10 cellular contexts compared by ENCODE assay signal in the genomic region with DNA sequence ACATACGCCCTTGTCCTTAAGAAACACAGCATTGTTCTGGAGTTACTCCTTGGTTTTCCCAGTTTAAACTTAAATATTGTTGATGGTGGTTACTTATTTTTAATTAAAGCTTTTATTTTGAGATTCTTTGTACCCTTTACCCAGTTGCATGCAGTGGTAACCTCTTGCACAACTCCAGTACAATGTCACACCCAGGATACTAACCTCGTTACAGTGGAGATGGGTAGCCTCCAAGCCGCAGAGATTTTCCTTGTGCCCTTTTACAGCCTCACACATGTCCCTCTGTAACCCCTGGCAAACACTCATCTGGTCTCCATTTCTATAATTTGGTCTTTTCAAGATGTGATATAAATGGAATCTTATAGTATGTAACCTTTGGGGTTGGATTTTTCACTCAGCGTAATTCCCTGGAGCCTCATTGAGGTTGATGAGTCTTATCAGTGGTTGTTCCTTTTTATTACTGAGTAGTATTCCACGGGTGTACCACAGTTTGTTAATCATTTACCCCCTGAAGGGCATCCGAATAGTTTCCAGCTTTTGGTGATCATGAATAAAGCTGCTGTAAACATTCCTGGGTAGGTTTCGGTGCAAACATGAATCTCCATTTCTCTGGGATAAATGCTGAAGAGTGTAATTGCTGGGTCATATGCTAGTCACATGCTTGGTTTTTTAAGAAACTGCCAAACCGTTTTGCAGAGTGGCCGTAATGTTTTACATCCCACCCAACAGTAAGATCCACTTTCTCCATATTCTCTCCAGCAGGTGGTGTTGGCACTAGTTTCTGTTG.
A peak's percentile ranks its signal among the peaks of the same experiment; 100 is the strongest.
DNase-seq lines count a peak whose midpoint lies in the region; ATAC-seq and TF ChIP-seq lines count a peak whose summit lies in the region.
"Had no signal": no experiment of that assay in that cellular context is flagged by ENCODE, and none has a peak within 500 bp of the region (broad histone marks: within the 10 kb centered on the region; RNA-seq: fewer than 3 reads in every experiment).

No MANE protein-coding gene starts in this region.

- H3K9me3 Mint-ChIP-seq in stimulated activated naive CD8-positive, alpha-beta T cell treated with anti-CD3 and anti-CD28 coated beads, Interleukin-15, amount 100 ng/mL, for 72 hours: peaks cover 10 to 17% of the 10 kb centered on the region in 2 donors
- H3K9me3 Mint-ChIP-seq in activated naive CD8-positive, alpha-beta T cell treated with anti-CD3 and anti-CD28 coated beads for 36 hours: peaks cover 12% of the 10 kb centered on the region

- in situ Hi-C loops in brain microvascular endothelial cell (cut with HindIII; ENCODE audit: low pct_ligation_motif_present, low sequenced_read_pairs): no loop called here

- H3K36me3 Mint-ChIP-seq in activated naive CD8-positive, alpha-beta T cell treated with anti-CD3 and anti-CD28 coated beads for 36 hours: peaks cover 53% of the 10 kb centered on the region

- no peak overlapping the region for H3K27ac Mint-ChIP-seq in stimulated activated naive CD8-positive, alpha-beta T cell treated with anti-CD3 and anti-CD28 coated beads, Interleukin-15, amount 100 ng/mL, for 72 hours
- H3K27ac Mint-ChIP-seq in activated naive CD8-positive, alpha-beta T cell treated with anti-CD3 and anti-CD28 coated beads for 36 hours: peak overlapping the region; percentile 58

- no peak for TF ChIP-seq CTCF in brain microvascular endothelial cell (IDR thresholded peaks at IDR 0.05; ENCODE audit: low read depth, low read length, missing control alignments)

- H3K4me3 Mint-ChIP-seq in stimulated activated naive CD8-positive, alpha-beta T cell treated with anti-CD3 and anti-CD28 coated beads, Interleukin-15, amount 100 ng/mL, for 72 hours: peak overlapping the region in 1 of 2 donors; percentile 4
- H3K4me3 Mint-ChIP-seq in activated naive CD8-positive, alpha-beta T cell treated with anti-CD3 and anti-CD28 coated beads for 36 hours: no peak overlapping the region

- DNase-seq in stimulated activated naive CD8-positive, alpha-beta T cell treated with anti-CD3 and anti-CD28 coated beads, Interleukin-15, Interleukin-2, amounts not matched to agents 100 U/mL and 50 U/mL, for 24 hours: no peak
- DNase-seq in stimulated activated naive CD8-positive, alpha-beta T cell treated with anti-CD3 and anti-CD28 coated beads, Interleukin-15, amount 100 ng/mL, for 72 hours: no peak
- DNase-seq in activated naive CD8-positive, alpha-beta T cell treated with anti-CD3 and anti-CD28 coated beads for 36 hours: no peak
- DNase-seq in mucosa of gallbladder (ENCODE audit: low spot score): peak; percentile 6
- no peak for DNase-seq in NCI-H446 (lab: John Stamatoyannopoulos, UW)
- DNase-seq in GM19240 (ENCODE audit: insufficient read length, low spot score): no peak
- DNase-seq in superior temporal gyrus (ENCODE audit: extremely low spot score): no peak
- no peak for DNase-seq in brain microvascular endothelial cell

- ATAC-seq in stimulated activated naive CD8-positive, alpha-beta T cell treated with anti-CD3 and anti-CD28 coated beads, Interleukin-15, Interleukin-2, amounts not matched to agents 100 U/mL and 50 U/mL, for 24 hours: peak; percentile 6
- ATAC-seq in stimulated activated naive CD8-positive, alpha-beta T cell treated with anti-CD3 and anti-CD28 coated beads, Interleukin-15, amount 100 ng/mL, for 72 hours: no peak
- ATAC-seq: gastroesophageal sphincter had no signal

- H3K27me3 Mint-ChIP-seq in stimulated activated naive CD8-positive, alpha-beta T cell treated with anti-CD3 and anti-CD28 coated beads, Interleukin-15, amount 100 ng/mL, for 72 hours: no peaks in the 10 kb centered on the region
- no peaks in the 10 kb centered on the region for H3K27me3 Mint-ChIP-seq in activated naive CD8-positive, alpha-beta T cell treated with anti-CD3 and anti-CD28 coated beads for 36 hours

- H3K36me3 ChIP-seq in brain microvascular endothelial cell (replicated peaks): no peaks in the 10 kb centered on the region
- H3K36me3 ChIP-seq: gastroesophageal sphincter had no signal

- no peak overlapping the region for H3K4me3 ChIP-seq in brain microvascular endothelial cell (ENCODE audit: low read depth, low read length)
- H3K4me3 ChIP-seq: gastroesophageal sphincter had no signal

- H3K4me1 Mint-ChIP-seq in stimulated activated naive CD8-positive, alpha-beta T cell treated with anti-CD3 and anti-CD28 coated beads, Interleukin-15, amount 100 ng/mL, for 72 hours: peaks cover 97% of the 10 kb centered on the region
- peaks cover 93% of the 10 kb centered on the region for H3K4me1 Mint-ChIP-seq in activated naive CD8-positive, alpha-beta T cell treated with anti-CD3 and anti-CD28 coated beads for 36 hours

- no peak overlapping the region for H3K27ac ChIP-seq in brain microvascular endothelial cell
- H3K27ac ChIP-seq: gastroesophageal sphincter, parathyroid adenoma had no signal

- H3K27me3 ChIP-seq in brain microvascular endothelial cell (replicated peaks): no peaks in the 10 kb centered on the region
- H3K27me3 ChIP-seq: gastroesophageal sphincter had no signal
